Comparison of ENCODE assay signal across 7 cellular contexts in genomic region chr6:159729598-159729997, GRCh38. TPM values are rescaled to one million over a fixed set of nuclear protein-coding genes. Genes with fewer than 3 reads are reported as not detected.
A peak's percentile ranks its signal among the peaks of the same experiment; 100 is the strongest.
DNase-seq lines count a peak whose midpoint lies in the region; ATAC-seq and TF ChIP-seq lines count a peak whose summit lies in the region.

No MANE protein-coding gene starts in this region.

- peak overlapping the region; percentile 92 for H3K4me2 ChIP-seq in Loucy (ENCODE audit: low read depth, low read length, poor library complexity, severe bottlenecking)

- peaks cover 68% of the 10 kb centered on the region for H4K20me1 ChIP-seq in Loucy (ENCODE audit: insufficient read depth, low read length, poor library complexity, severe bottlenecking)

- TF ChIP-seq POLR2A in ovary (IDR thresholded peaks at IDR 0.05), result no peak

- WGBS in ovary, 3 donors, result 20 to 35% (median 26%) methylated on average over 4 of the region's 4 CpGs

- intact Hi-C loops in ovary (cut with DNase I), result no loop called here

- H3K9me2 ChIP-seq in Loucy (replicated peaks; ENCODE audit: low read depth, low read length), result no peaks in the 10 kb centered on the region

- TF ChIP-seq CTCF in Loucy (conservative IDR thresholded peaks at IDR 0.05; ENCODE audit: low read length) (no peak), chondrocyte (IDR thresholded peaks at IDR 0.05) (no peak), nephron progenitor cell (IDR thresholded peaks at IDR 0.05) (no peak), ovary (IDR thresholded peaks at IDR 0.05) (no peak)

- H3K36me3 Mint-ChIP-seq in chondrocyte (ENCODE audit: low read depth) (no peaks in the 10 kb centered on the region), nephron progenitor cell (ENCODE audit: low read depth) (peaks cover 54% of the 10 kb centered on the region)

- peak; percentile 23 for ATAC-seq in GM18502 (IDR thresholded peaks at IDR 0.05; ENCODE audit: poor library complexity, unreplicated experiment)

- H2AFZ ChIP-seq in Loucy (ENCODE audit: low read length), result no peak overlapping the region

- no peak overlapping the region for H3K27ac ChIP-seq in ovary

- no peaks in the 10 kb centered on the region for H3K36me3 ChIP-seq in Loucy (ENCODE audit: insufficient read depth, low read length)
- H3K36me3 ChIP-seq in ovary, result no peaks in the 10 kb centered on the region

- DNase-seq in chondrocyte (ENCODE audit: low spot score), result no peak
- DNase-seq in nephron progenitor cell, result no peak
- DNase-seq in NCI-H1436 (lab: John Stamatoyannopoulos, UW), result no peak
- DNase-seq in ovary, result no peak
- no peak for DNase-seq in DMS79 (lab: John Stamatoyannopoulos, UW)

- H3K9ac ChIP-seq in Loucy (ENCODE audit: low read depth, low read length, poor library complexity, severe bottlenecking), result peak overlapping the region; percentile 99

- H3K4me3 Mint-ChIP-seq in chondrocyte (ENCODE audit: unreplicated experiment) (peak overlapping the region; percentile 84), nephron progenitor cell (peak overlapping the region; percentile 94)

- H3K4me1 Mint-ChIP-seq in chondrocyte (ENCODE audit: low read depth) (peaks cover 39% of the 10 kb centered on the region), nephron progenitor cell (peaks cover 35% of the 10 kb centered on the region)

- H3K4me3 ChIP-seq in Loucy (ENCODE audit: low read length, poor library complexity, severe bottlenecking) (peak overlapping the region; percentile 99), ovary (no peak overlapping the region)

- H3K27ac Mint-ChIP-seq in chondrocyte (ENCODE audit: unreplicated experiment), result peak overlapping the region; percentile 86
- peak overlapping the region; percentile 82 for H3K27ac Mint-ChIP-seq in nephron progenitor cell

- H3F3A ChIP-seq in Loucy (ENCODE audit: low read depth), result 0 out of 2 replicates have a peak, but pooled peaks cover 2% of the 10 kb centered on the region

- H3K27me3 Mint-ChIP-seq in chondrocyte (ENCODE audit: low read depth) (no peaks in the 10 kb centered on the region), nephron progenitor cell (ENCODE audit: low read depth, poor library complexity) (peaks cover 5% of the 10 kb centered on the region)

- H3K27me3 ChIP-seq in Loucy (ENCODE audit: insufficient read depth, low read length, poor library complexity, severe bottlenecking) (no peaks in the 10 kb centered on the region), ovary (no peaks in the 10 kb centered on the region)

- H3K9me3 Mint-ChIP-seq in chondrocyte (ENCODE audit: low read depth) (no peaks in the 10 kb centered on the region), nephron progenitor cell (peaks cover 10% of the 10 kb centered on the region)

- H3K9me3 ChIP-seq in Loucy (ENCODE audit: insufficient read depth, low read depth, low read length) (no peaks in the 10 kb centered on the region), ovary (no peaks in the 10 kb centered on the region)

- no peak for TF ChIP-seq EP300 in ovary (IDR thresholded peaks at IDR 0.05)

- peaks cover 94% of the 10 kb centered on the region for H3K79me2 ChIP-seq in Loucy (ENCODE audit: insufficient read depth, low read length)

- H3K4me1 ChIP-seq in Loucy (ENCODE audit: insufficient read depth, low read length, poor library complexity, severe bottlenecking) (peaks cover 47% of the 10 kb centered on the region), ovary (ENCODE audit: insufficient read depth) (peaks cover 10% of the 10 kb centered on the region)

RNA-seq across cellular contexts. Expression of gene WTAP, which starts 2.3 kb away (rescaled TPM):
- total RNA-seq in chondrocyte (65.0 to 72.3 TPM (median 65.9 TPM) in 3 replicates), ovary (100 to 1,000 TPM in 3 of 7 donors, 10 to 100 TPM in 4; 89.1 to 117 (median 95.4) TPM)
- polyA plus RNA-seq in ovary, result 10 to 100 TPM; 65.3 to 95.7 TPM

RNA-seq across cellular contexts. Expression of gene ACAT2, which starts 32.2 kb away (rescaled TPM):
- total RNA-seq in chondrocyte (36.0 to 43.5 TPM (median 38.4 TPM) in 3 replicates), ovary (100 to 1,000 TPM in 1 of 7 donors, 10 to 100 TPM in 4, 1 to 10 TPM in 2; 7.2 to 113 (median 20.3) TPM)
- polyA plus RNA-seq in ovary, result 10 to 100 TPM; 15.3 to 56.6 TPM

RNA-seq across cellular contexts. Expression of gene SOD2, which starts 36.6 kb away (rescaled TPM):
- total RNA-seq in chondrocyte (57.1 to 87.3 TPM (median 61.5 TPM) in 3 replicates), ovary (100 to 1,000 TPM; 164 to 580 (median 215) TPM)
- polyA plus RNA-seq in ovary, result 100 to 1,000 TPM; 130 to 160 TPM

RNA-seq across cellular contexts. Expression of gene TCP1, which starts 59.8 kb away (rescaled TPM):
- 169 to 200 TPM (median 175 TPM) in 3 replicates for total RNA-seq in chondrocyte
- 100 to 1,000 TPM in 6 of 7 donors, 10 to 100 TPM in 1; 83.5 to 189 (median 162) TPM for total RNA-seq in ovary
- 100 to 1,000 TPM; 108 to 237 TPM for polyA plus RNA-seq in ovary
